In the genomic region with DNA sequence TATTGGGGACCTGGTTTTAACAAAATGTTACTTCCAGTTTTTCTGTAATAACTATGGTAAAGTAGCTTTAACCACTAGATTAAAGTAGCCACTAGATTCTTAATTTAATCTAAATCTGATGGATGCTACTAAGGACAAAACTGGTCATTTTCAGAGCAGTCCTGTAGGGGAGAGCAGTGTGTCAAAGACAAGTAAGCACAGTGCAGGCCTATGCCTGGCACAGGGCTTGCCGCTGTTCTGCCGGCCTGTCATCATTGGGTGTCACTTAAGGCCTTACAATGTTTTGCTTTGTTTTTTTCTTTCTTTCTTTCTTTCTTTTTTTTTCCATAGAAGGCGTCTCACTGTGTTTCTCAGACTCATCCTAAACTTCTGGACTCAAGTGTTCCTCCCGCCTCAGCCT, we compare ENCODE assay signal across 2 cellular contexts.
TF ChIP-seq lines count a peak whose summit lies in the region.

No MANE protein-coding gene starts in this region.

TF ChIP-seq in SK-N-SH treated with all-trans-retinoic acid at 6 μM for 48 hours, 23 proteins besides CTCF, POLR2A, EP300 and RAD21:
- TF ChIP-seq SNAI2 (CRISPR knock-in tag; IDR thresholded peaks at IDR 0.05) (no peak), ESRRG (CRISPR knock-in tag; IDR thresholded peaks at IDR 0.05) (no peak)
- TF ChIP-seq, protein P1, sequence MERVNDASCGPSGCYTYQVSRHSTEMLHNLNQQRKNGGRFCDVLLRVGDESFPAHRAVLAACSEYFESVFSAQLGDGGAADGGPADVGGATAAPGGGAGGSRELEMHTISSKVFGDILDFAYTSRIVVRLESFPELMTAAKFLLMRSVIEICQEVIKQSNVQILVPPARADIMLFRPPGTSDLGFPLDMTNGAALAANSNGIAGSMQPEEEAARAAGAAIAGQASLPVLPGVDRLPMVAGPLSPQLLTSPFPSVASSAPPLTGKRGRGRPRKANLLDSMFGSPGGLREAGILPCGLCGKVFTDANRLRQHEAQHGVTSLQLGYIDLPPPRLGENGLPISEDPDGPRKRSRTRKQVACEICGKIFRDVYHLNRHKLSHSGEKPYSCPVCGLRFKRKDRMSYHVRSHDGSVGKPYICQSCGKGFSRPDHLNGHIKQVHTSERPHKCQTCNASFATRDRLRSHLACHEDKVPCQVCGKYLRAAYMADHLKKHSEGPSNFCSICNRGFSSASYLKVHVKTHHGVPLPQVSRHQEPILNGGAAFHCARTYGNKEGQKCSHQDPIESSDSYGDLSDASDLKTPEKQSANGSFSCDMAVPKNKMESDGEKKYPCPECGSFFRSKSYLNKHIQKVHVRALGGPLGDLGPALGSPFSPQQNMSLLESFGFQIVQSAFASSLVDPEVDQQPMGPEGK (CRISPR knock-in tag; IDR thresholded peaks at IDR 0.05; ENCODE audit: borderline replicate concordance), result no peak

TF ChIP-seq in SK-N-SH, 30 proteins besides CTCF, POLR2A, EP300 and RAD21:
- TF ChIP-seq GABPA (IDR thresholded peaks at IDR 0.05; ENCODE audit: low read depth), result no peak
- TF ChIP-seq FOSL2 (IDR thresholded peaks at IDR 0.05; ENCODE audit: borderline replicate concordance, low read depth), result no peak
- no peak for TF ChIP-seq RXRA (IDR thresholded peaks at IDR 0.05; ENCODE audit: borderline replicate concordance, low read depth)
- no peak for TF ChIP-seq TEAD4 (IDR thresholded peaks at IDR 0.05; ENCODE audit: borderline replicate concordance, insufficient read depth)
